In genomic region chr1:12186277-12186985, GRCh38 we compare ENCODE assay signal across 15 cellular contexts. TPM values are rescaled to one million over a fixed set of nuclear protein-coding genes. Genes with fewer than 3 reads are reported as not detected.
A peak's percentile ranks its signal among the peaks of the same experiment; 100 is the strongest.
DNase-seq lines count a peak whose midpoint lies in the region; ATAC-seq, FAIRE-seq and TF ChIP-seq lines count a peak whose summit lies in the region.
"Had no signal": no experiment of that assay in that cellular context is flagged by ENCODE, and none has a peak within 500 bp of the region (broad histone marks: within the 10 kb centered on the region; RNA-seq: fewer than 3 reads in every experiment).

No MANE protein-coding gene starts in this region.

- DNase-seq in activated T-helper 2 cell treated with anti-CD3 and anti-CD28 coated beads, Interferon-gamma antibody, Interleukin-2, Interleukin-4, amounts not matched to agents 10 μg/mL and 5 μg/mL and 100 μg/mL, durations not matched to agents 14 hours and 24 hours and 36 hours (ENCODE audit: low spot score), result no peak
- DNase-seq in HepG2 (ENCODE audit: low spot score), result no peak
- DNase-seq in stimulated activated effector memory CD8-positive, alpha-beta T cell treated with anti-CD3 and anti-CD28 coated beads, Interleukin-12 subunit alpha, Interleukin-12 subunit beta, amount 100 ng/mL, for 72 hours (ENCODE audit: low spot score in 2 of 2), result no peak
- no peak for DNase-seq in NCI-H524 (lab: John Stamatoyannopoulos, UW)
- DNase-seq in GM23338 (ENCODE audit: low spot score), result no peak
- DNase-seq in activated CD4-positive, alpha-beta T cell treated with anti-CD3 and anti-CD28 coated beads, Interleukin-2, amount 50 U/mL, for 48 hours, result no peak
- DNase-seq in NCI-H187 (lab: John Stamatoyannopoulos, UW), result no peak
- DNase-seq: activated CD8-positive, alpha-beta memory T cell treated with anti-CD3 and anti-CD28 coated beads for 24 hours; effector CD4-positive, alpha-beta T cell; glutamatergic neuron; GOT3; NCI-H2171 treated with DMSO at 0.1 percent for 48 hours; OCI-M1; testis had no signal

- H3K27me3 Mint-ChIP-seq in activated T-helper 2 cell treated with anti-CD3 and anti-CD28 coated beads, Interferon-gamma antibody, Interleukin-2, Interleukin-4, amounts not matched to agents 10 μg/mL and 5 μg/mL and 100 μg/mL, durations not matched to agents 14 hours and 24 hours and 36 hours (ENCODE audit: low read depth), result no peaks in the 10 kb centered on the region
- H3K27me3 Mint-ChIP-seq in GM23338 (ENCODE audit: insufficient read depth, low read depth, poor library complexity), result peaks cover 12% of the 10 kb centered on the region

- CTCF ChIA-PET in HEK293 (lab: Yijun Ruan, JAX) (interaction anchor here (0.7 to 2.4 kb wide), 3 partner anchors 8 to 536 kb away, joined by 3 to 12 read pairs (median 3); no protein-coding TSS in a partner anchor), HepG2 (lab: Yijun Ruan, JAX; ENCODE audit: low intra/inter-chr PET ratio, low total read pairs) (no interaction called here)

- H3K9me3 Mint-ChIP-seq in activated T-helper 2 cell treated with anti-CD3 and anti-CD28 coated beads, Interferon-gamma antibody, Interleukin-2, Interleukin-4, amounts not matched to agents 10 μg/mL and 5 μg/mL and 100 μg/mL, durations not matched to agents 14 hours and 24 hours and 36 hours, result no peaks in the 10 kb centered on the region
- no peaks in the 10 kb centered on the region for H3K9me3 Mint-ChIP-seq in stimulated activated effector memory CD8-positive, alpha-beta T cell treated with anti-CD3 and anti-CD28 coated beads, Interleukin-12 subunit alpha, Interleukin-12 subunit beta, amount 100 ng/mL, for 72 hours
- peaks cover 15% of the 10 kb centered on the region for H3K9me3 Mint-ChIP-seq in GM23338

- TF ChIP-seq POLR2A in HepG2 (IDR thresholded peaks at IDR 0.05; ENCODE audit: insufficient read depth in 1 of 2, low read depth in 2 of 2, low read length in 2 of 2), result no peak

- no peaks in the 10 kb centered on the region for H4K20me1 ChIP-seq in HepG2 (ENCODE audit: insufficient read depth, low read length)
- no peaks in the 10 kb centered on the region for H4K20me1 ChIP-seq in GM23338 (replicated peaks; ENCODE audit: insufficient read depth)

- H3K4me3 ChIP-seq in HEK293 (ENCODE audit: low read depth, low read length) (no peak overlapping the region), HepG2 (replicated peaks in 1 of 3; ENCODE audit: insufficient read depth in 1 of 3, low read depth in 2 of 3, low read length in 3 of 3) (peak overlapping the region in 1 of 3 experiments; percentile 51; a peak in 1 of 6 replicates), GM23338 (no peak overlapping the region)
- H3K4me3 ChIP-seq: testis had no signal

- H3K79me2 ChIP-seq in HepG2 (ENCODE audit: insufficient read depth, low read length), result no peaks in the 10 kb centered on the region
- H3K79me2 ChIP-seq in GM23338 (replicated peaks; ENCODE audit: insufficient read depth), result no peaks in the 10 kb centered on the region

- no peak for TF ChIP-seq RAD21 in HepG2 (CRISPR knock-in tag; IDR thresholded peaks at IDR 0.05)

- H3K4me1 Mint-ChIP-seq in activated T-helper 2 cell treated with anti-CD3 and anti-CD28 coated beads, Interferon-gamma antibody, Interleukin-2, Interleukin-4, amounts not matched to agents 10 μg/mL and 5 μg/mL and 100 μg/mL, durations not matched to agents 14 hours and 24 hours and 36 hours (ENCODE audit: low read depth), result peaks cover 47% of the 10 kb centered on the region
- H3K4me1 Mint-ChIP-seq in stimulated activated effector memory CD8-positive, alpha-beta T cell treated with anti-CD3 and anti-CD28 coated beads, Interleukin-12 subunit alpha, Interleukin-12 subunit beta, amount 100 ng/mL, for 72 hours, result peaks cover 94% of the 10 kb centered on the region
- peaks cover 21% of the 10 kb centered on the region for H3K4me1 Mint-ChIP-seq in GM23338

- no TSS peak for BruUV-seq in HepG2 (replicated peaks; lab: Mats Ljungman, UMichigan)

- TF ChIP-seq CTCF in HEK293 (tag by site-specific recombination; IDR thresholded peaks at IDR 0.05), result no peak
- no peak for TF ChIP-seq CTCF in HepG2 (CRISPR knock-in tag; IDR thresholded peaks at IDR 0.05)
- TF ChIP-seq CTCF in GM23338 (conservative IDR thresholded peaks at IDR 0.05; ENCODE audit: low read depth in 2 of 2), result no peak

- H3K36me3 Mint-ChIP-seq in activated T-helper 2 cell treated with anti-CD3 and anti-CD28 coated beads, Interferon-gamma antibody, Interleukin-2, Interleukin-4, amounts not matched to agents 10 μg/mL and 5 μg/mL and 100 μg/mL, durations not matched to agents 14 hours and 24 hours and 36 hours (ENCODE audit: low read depth), result peaks cover 59% of the 10 kb centered on the region
- H3K36me3 Mint-ChIP-seq in stimulated activated effector memory CD8-positive, alpha-beta T cell treated with anti-CD3 and anti-CD28 coated beads, Interleukin-12 subunit alpha, Interleukin-12 subunit beta, amount 100 ng/mL, for 72 hours, result peaks cover 100% of the 10 kb centered on the region
- peaks cover 11% of the 10 kb centered on the region for H3K36me3 Mint-ChIP-seq in GM23338 (ENCODE audit: low read depth)

- peak overlapping the region; percentile 62 for H3K4me2 ChIP-seq in HepG2 (ENCODE audit: low read depth, low read length)
- no peak overlapping the region for H3K4me2 ChIP-seq in GM23338

- peak overlapping the region; percentile 52 for H3K27ac Mint-ChIP-seq in activated T-helper 2 cell treated with anti-CD3 and anti-CD28 coated beads, Interferon-gamma antibody, Interleukin-2, Interleukin-4, amounts not matched to agents 10 μg/mL and 5 μg/mL and 100 μg/mL, durations not matched to agents 14 hours and 24 hours and 36 hours
- peak overlapping the region; percentile 100 for H3K27ac Mint-ChIP-seq in stimulated activated effector memory CD8-positive, alpha-beta T cell treated with anti-CD3 and anti-CD28 coated beads, Interleukin-12 subunit alpha, Interleukin-12 subunit beta, amount 100 ng/mL, for 72 hours
- no peak overlapping the region for H3K27ac Mint-ChIP-seq in GM23338

- no peaks in the 10 kb centered on the region for H3K9me2 ChIP-seq in GM23338 (ENCODE audit: insufficient read depth)

- POLR2A ChIA-PET in HEK293 (lab: Yijun Ruan, JAX), result no interaction called here
- POLR2A ChIA-PET in HepG2 (lab: Yijun Ruan, JAX), result no interaction called here

- TF ChIP-seq EP300 in HepG2 (IDR thresholded peaks at IDR 0.05; ENCODE audit: low read depth in 2 of 2, low read length in 2 of 2) (no peak), HepG2 (CRISPR knock-in tag; IDR thresholded peaks at IDR 0.05; ENCODE audit: borderline replicate concordance) (no peak)

- H3K9me3 ChIP-seq in HEK293 (ENCODE audit: control insufficient read depth, insufficient read depth, low read depth, low read length) (no peaks in the 10 kb centered on the region), HepG2 (ENCODE audit: low read length) (no peaks in the 10 kb centered on the region)
- H3K9me3 ChIP-seq: testis had no signal

- H3K27ac ChIP-seq in HEK293 (ENCODE audit: extremely low read depth, low read depth, low read length) (no peak overlapping the region), HepG2 (ENCODE audit: extremely low read length, insufficient read depth, low read length) (no peak overlapping the region), GM23338 (ENCODE audit: low read depth) (no peak overlapping the region)

- peaks cover 8 to 35% of the 10 kb centered on the region in 2 experiments; a peak in 4 of 5 replicates for H3K27me3 ChIP-seq in HepG2 (ENCODE audit: control insufficient read depth in 1 of 2, insufficient read depth in 2 of 2, low read length in 2 of 2)
- no peaks in the 10 kb centered on the region for H3K27me3 ChIP-seq in GM23338 (ENCODE audit: insufficient read depth)
- H3K27me3 ChIP-seq: testis had no signal

- H3K4me1 ChIP-seq in HEK293 (ENCODE audit: control insufficient read depth, insufficient read depth, low read length) (no peaks in the 10 kb centered on the region), HepG2 (ENCODE audit: insufficient read depth, low read length) (peaks cover 44% of the 10 kb centered on the region), GM23338 (ENCODE audit: insufficient read depth) (peaks cover 7% of the 10 kb centered on the region; the same call in 1 of the 2 replicates)

- no peak for ATAC-seq in HepG2
- ATAC-seq in stimulated activated effector memory CD8-positive, alpha-beta T cell treated with anti-CD3 and anti-CD28 coated beads, Interleukin-12 subunit alpha, Interleukin-12 subunit beta, amount 100 ng/mL, for 72 hours, result no peak
- no peak for ATAC-seq in GM23338

- no peak overlapping the region for H3K4me3 Mint-ChIP-seq in activated T-helper 2 cell treated with anti-CD3 and anti-CD28 coated beads, Interferon-gamma antibody, Interleukin-2, Interleukin-4, amounts not matched to agents 10 μg/mL and 5 μg/mL and 100 μg/mL, durations not matched to agents 14 hours and 24 hours and 36 hours (ENCODE audit: low read depth)
- no peak overlapping the region for H3K4me3 Mint-ChIP-seq in stimulated activated effector memory CD8-positive, alpha-beta T cell treated with anti-CD3 and anti-CD28 coated beads, Interleukin-12 subunit alpha, Interleukin-12 subunit beta, amount 100 ng/mL, for 72 hours
- H3K4me3 Mint-ChIP-seq in GM23338, result no peak overlapping the region

- no peak overlapping the region for H2AFZ ChIP-seq in HepG2 (ENCODE audit: low read length)
- H2AFZ ChIP-seq in GM23338, result no peak overlapping the region

- no peak for FAIRE-seq in HepG2 (lab: Jason Lieb, UNC)

- H3K9ac ChIP-seq in HepG2 (ENCODE audit: insufficient read depth, low read depth, low read length), result no peak overlapping the region; the same call in 1 of the 2 replicates

- intact Hi-C loops in activated T-helper 2 cell treated with anti-CD3 and anti-CD28 coated beads, Interferon-gamma antibody, Interleukin-2, Interleukin-4, amounts not matched to agents 10 μg/mL and 5 μg/mL and 100 μg/mL, durations not matched to agents 14 hours and 24 hours and 36 hours (cut with micrococcal nuclease), result no loop called here
- intact Hi-C loops in HepG2 (cut with micrococcal nuclease; ENCODE audit: unreplicated experiment), result no loop called here

- H3K36me3 ChIP-seq in HEK293 (ENCODE audit: control insufficient read depth in 2 of 2, insufficient read depth in 1 of 2, low read length in 2 of 2) (no peaks in the 10 kb centered on the region), HepG2 (replicated peaks in 1 of 2; ENCODE audit: control insufficient read depth in 1 of 2, insufficient read depth in 2 of 2, low read length in 2 of 2) (no peaks in the 10 kb centered on the region), GM23338 (ENCODE audit: insufficient read depth) (no peaks in the 10 kb centered on the region)

- in situ Hi-C loops in HepG2 (cut with HindIII; ENCODE audit: extremely low pct_ligation_motif_present, low pct_unique_long_range_greater_than_20kb), result no loop called here

- WGBS in HepG2 (ENCODE audit: low lambda C conversion rate), result 11% methylated on average over 7 of the region's 10 CpGs

- H3F3A ChIP-seq in GM23338 (replicated peaks; ENCODE audit: low read depth), result no peaks in the 10 kb centered on the region

RNA-seq across cellular contexts. Expression of gene TNFRSF1B, which starts 19.6 kb away (rescaled TPM):
- 150 and 153 TPM in 2 replicates for total RNA-seq in activated T-helper 2 cell treated with anti-CD3 and anti-CD28 coated beads, Interferon-gamma antibody, Interleukin-2, Interleukin-4, amounts not matched to agents 10 μg/mL and 5 μg/mL and 100 μg/mL, durations not matched to agents 14 hours and 24 hours and 36 hours
- total RNA-seq in HepG2 (2016; rRNA removed; fragmentation: Illumina TruSeq; extraction: Trizol), result 0.04 TPM in 1 of 2 replicates, not detected in the other
- not detected in 2 replicates for total RNA-seq in HepG2 (2016; cell fraction: cytosol; rRNA removed; fragmentation: Illumina TruSeq; extraction: Trizol; ENCODE audit: low read depth)
- total RNA-seq in HepG2 (2016; cell fraction: insoluble cytoplasmic fraction; rRNA removed; fragmentation: Illumina TruSeq; extraction: Trizol), result not detected in 2 replicates
- total RNA-seq in HepG2 (2016; cell fraction: membrane; rRNA removed; fragmentation: Illumina TruSeq; extraction: Trizol), result not detected in 2 replicates
- not detected in 2 replicates for total RNA-seq in HepG2 (2016; cell fraction: nucleus; rRNA removed; fragmentation: Illumina TruSeq; extraction: Trizol)
- polyA plus RNA-seq in HepG2 (2011; rRNA removed), result 0.11 and 0.29 TPM in 2 replicates
- 0.05 and 0.07 TPM in 2 replicates for polyA plus RNA-seq in HepG2 (2011; cell fraction: cytosol; rRNA removed)
- 0.05 TPM in 2 replicates for polyA plus RNA-seq in HepG2 (2011; cell fraction: nucleus; rRNA removed)
- polyA plus RNA-seq in HepG2 (2012), result not detected in 2 replicates
- polyA plus RNA-seq in HepG2 (2016; cell fraction: cytosol; fragmentation: Illumina TruSeq; extraction: Trizol; ENCODE audit: low read depth), result not detected in 2 replicates
- polyA plus RNA-seq in HepG2 (2016; cell fraction: insoluble cytoplasmic fraction; fragmentation: Illumina TruSeq; extraction: Trizol; ENCODE audit: low read depth), result not detected in 2 replicates
- not detected in 2 replicates for polyA plus RNA-seq in HepG2 (2016; cell fraction: membrane; fragmentation: Illumina TruSeq; extraction: Trizol; ENCODE audit: low read depth)
- polyA plus RNA-seq in HepG2 (2016; cell fraction: nucleus; fragmentation: Illumina TruSeq; extraction: Trizol; ENCODE audit: insufficient read depth, low read depth), result not detected in 2 replicates
- polyA minus RNA-seq in HepG2 (2011; rRNA and poly(A)+ RNA removed; ENCODE audit: low replicate concordance), result 0.14 and 1.1 TPM in 2 replicates
- polyA minus RNA-seq in HepG2 (2011; cell fraction: cytosol; rRNA and poly(A)+ RNA removed), result not detected in 2 replicates
- 0.90 TPM in 1 of 2 replicates, not detected in the other for polyA minus RNA-seq in HepG2 (2011; cell fraction: nucleus; rRNA and poly(A)+ RNA removed)
- total RNA-seq in GM23338 (2014; rRNA removed; shearing (Covaris generic)), result 1.8 and 4.1 TPM in 2 replicates
- polyA plus RNA-seq in GM23338 (2016; fragmentation: Nextera tagmentation; extraction: Ambion mirVana), result 0.68 and 0.91 TPM in 2 replicates

RNA-seq across cellular contexts. Expression of gene VPS13D, which starts 43.4 kb away (rescaled TPM):
- total RNA-seq in activated T-helper 2 cell treated with anti-CD3 and anti-CD28 coated beads, Interferon-gamma antibody, Interleukin-2, Interleukin-4, amounts not matched to agents 10 μg/mL and 5 μg/mL and 100 μg/mL, durations not matched to agents 14 hours and 24 hours and 36 hours, result 28.6 and 32.1 TPM in 2 replicates
- total RNA-seq in HepG2 (2016; rRNA removed; fragmentation: Illumina TruSeq; extraction: Trizol), result 13.9 and 14.2 TPM in 2 replicates
- 5.8 and 6.7 TPM in 2 replicates for total RNA-seq in HepG2 (2016; cell fraction: cytosol; rRNA removed; fragmentation: Illumina TruSeq; extraction: Trizol; ENCODE audit: low read depth)
- 10.6 and 11.0 TPM in 2 replicates for total RNA-seq in HepG2 (2016; cell fraction: insoluble cytoplasmic fraction; rRNA removed; fragmentation: Illumina TruSeq; extraction: Trizol)
- total RNA-seq in HepG2 (2016; cell fraction: membrane; rRNA removed; fragmentation: Illumina TruSeq; extraction: Trizol), result 4.5 and 5.9 TPM in 2 replicates
- 20.5 and 26.2 TPM in 2 replicates for total RNA-seq in HepG2 (2016; cell fraction: nucleus; rRNA removed; fragmentation: Illumina TruSeq; extraction: Trizol)
- polyA plus RNA-seq in HepG2 (2011; rRNA removed) (8.6 and 9.2 TPM in 2 replicates), GM23338 (2016; fragmentation: Nextera tagmentation; extraction: Ambion mirVana) (7.5 and 10.7 TPM in 2 replicates)
- polyA plus RNA-seq in HepG2 (2011; cell fraction: cytosol; rRNA removed), result 7.0 and 8.7 TPM in 2 replicates
- 16.7 and 19.0 TPM in 2 replicates for polyA plus RNA-seq in HepG2 (2011; cell fraction: nucleus; rRNA removed)
- 7.3 and 7.6 TPM in 2 replicates for polyA plus RNA-seq in HepG2 (2012)
- 0.57 and 0.77 TPM in 2 replicates for polyA plus RNA-seq in HepG2 (2016; cell fraction: cytosol; fragmentation: Illumina TruSeq; extraction: Trizol; ENCODE audit: low read depth)
- polyA plus RNA-seq in HepG2 (2016; cell fraction: insoluble cytoplasmic fraction; fragmentation: Illumina TruSeq; extraction: Trizol; ENCODE audit: low read depth), result 7.9 and 10.6 TPM in 2 replicates
- 1.4 and 1.5 TPM in 2 replicates for polyA plus RNA-seq in HepG2 (2016; cell fraction: membrane; fragmentation: Illumina TruSeq; extraction: Trizol; ENCODE audit: low read depth)
- 10.4 and 11.0 TPM in 2 replicates for polyA plus RNA-seq in HepG2 (2016; cell fraction: nucleus; fragmentation: Illumina TruSeq; extraction: Trizol; ENCODE audit: insufficient read depth, low read depth)
- polyA minus RNA-seq in HepG2 (2011; rRNA and poly(A)+ RNA removed; ENCODE audit: low replicate concordance), result 26.2 and 54.8 TPM in 2 replicates
- 11.6 and 12.3 TPM in 2 replicates for polyA minus RNA-seq in HepG2 (2011; cell fraction: cytosol; rRNA and poly(A)+ RNA removed)
- polyA minus RNA-seq in HepG2 (2011; cell fraction: nucleus; rRNA and poly(A)+ RNA removed), result 52.4 and 72.0 TPM in 2 replicates
- 34.7 and 34.9 TPM in 2 replicates for total RNA-seq in GM23338 (2014; rRNA removed; shearing (Covaris generic))

Comparison
In these comparisons a context has a peak if more than half of its experiments do, and no peak if none do; other contexts are left out.
1. RNA of gene TNFRSF1B, which starts 19.6 kb away (total RNA-seq): 150 to 153 TPM in activated T-helper 2 cell treated with anti-CD3 and anti-CD28 coated beads, Interferon-gamma antibody, Interleukin-2, Interleukin-4, amounts not matched to agents 10 μg/mL and 5 μg/mL and 100 μg/mL, durations not matched to agents 14 hours and 24 hours and 36 hours; 1.8 to 4.1 TPM in GM23338 and 0.04 TPM in HepG2; every median in the first group is over 10 times any median in the second.
2. Of the 63 proteins assayed by ChIP-seq in both HepG2 and HEK293: peak only in HepG2: none; only in HEK293: none; in both: ZNF768; in neither: 62.